8 cellular contexts compared by ENCODE assay signal in genomic region chr3:139561959-139562676, GRCh38. TPM values are rescaled to one million over a fixed set of nuclear protein-coding genes. Genes with fewer than 3 reads are reported as not detected.
DNase-seq lines count a peak whose midpoint lies in the region; ATAC-seq, FAIRE-seq and TF ChIP-seq lines count a peak whose summit lies in the region.

No MANE protein-coding gene starts in this region.

- intact Hi-C loops in lower leg skin (cut with DNase I; ENCODE audit: low total_unique reads), result loop anchor here (5.0 kb wide), 1 partner anchor 130 kb away; no protein-coding TSS in a partner anchor

- peak; percentile 5 for DNase-seq in GM04504 (ENCODE audit: low read depth)
- peak; percentile 30 for DNase-seq in NAMALWA (ENCODE audit: low spot score)
- DNase-seq in amniotic epithelial cell (ENCODE audit: low read depth), result peak; percentile 12
- no peak for DNase-seq in lower leg skin (ENCODE audit: low spot score in 2 of 2)
- no peak for DNase-seq in 8988T

- WGBS in lower leg skin, 2 donors, result 27 to 29% methylated on average over 1 of the region's 1 CpG

- peak; percentile 24 for FAIRE-seq in islet of Langerhans (lab: Jason Lieb, UNC)

- H3K4me3 ChIP-seq in lower leg skin (ENCODE audit: low read depth, poor library complexity, severe bottlenecking), result no peak overlapping the region

- no peak for TF ChIP-seq CTCF in lower leg skin (IDR thresholded peaks at IDR 0.05)

- no peak for ATAC-seq in activated CD4-positive, CD25-positive, alpha-beta regulatory T cell treated with anti-CD3 and anti-CD28 coated beads, Interleukin-2, amount 50 U/mL, for 24 hours
- ATAC-seq in HG03025 (IDR thresholded peaks at IDR 0.05; ENCODE audit: low FRiP score, unreplicated experiment), result no peak

- TF ChIP-seq POLR2A in lower leg skin (IDR thresholded peaks at IDR 0.05), result no peak

RNA-seq across cellular contexts. Expression of gene RBP1, which starts 22.6 kb away (rescaled TPM):
- total RNA-seq in lower leg skin, result 10 to 100 TPM in 2 of 4 donors, 1 to 10 TPM in 2; 1.0 to 28.8 (median 9.0) TPM

Comparison
In these comparisons a context has a peak if more than half of its experiments do, and no peak if none do; other contexts are left out.
1. DNase-seq: peak in GM04504 (single experiment), NAMALWA (single experiment) and amniotic epithelial cell (single experiment); none in lower leg skin (0 of 2) and 8988T (single experiment).